Comparison of ENCODE assay signal across 8 cellular contexts in genomic region chr10:93496322-93497041, GRCh38. TPM values are rescaled to one million over a fixed set of nuclear protein-coding genes. Genes with fewer than 3 reads are reported as not detected.
DNase-seq lines count a peak whose midpoint lies in the region; ATAC-seq and TF ChIP-seq lines count a peak whose summit lies in the region.

Gene CEP55 (plus strand): TSS chr10:93496612. CDS start chr10:93500052, 3,440 bp downstream.

- H3K36me3 ChIP-seq in GM06990 (ENCODE audit: control insufficient read depth, insufficient read depth, low read length) (no peaks in the 10 kb centered on the region), SK-N-MC (ENCODE audit: insufficient read depth, low read length) (no peaks in the 10 kb centered on the region), thoracic aorta (no peaks in the 10 kb centered on the region)

- H3K9me3 ChIP-seq in SK-N-MC (ENCODE audit: low read depth, low read length) (no peaks in the 10 kb centered on the region), thoracic aorta (no peaks in the 10 kb centered on the region)

- intact Hi-C loops in activated naive CD4-positive, alpha-beta T cell treated with anti-CD3 and anti-CD28 coated beads for 36 hours (cut with micrococcal nuclease): loop anchor here (1.0 to 10.0 kb wide), 11 partner anchors 14 to 1204 kb away; partner anchors contain the start of genes CPEB3, EXOC6, FRA10AC1 and HELLS

- no peaks in the 10 kb centered on the region for H3K27me3 ChIP-seq in GM06990 (replicated peaks; ENCODE audit: control insufficient read depth, insufficient read depth, low read length)
- no peaks in the 10 kb centered on the region for H3K27me3 ChIP-seq in thoracic aorta (replicated peaks; ENCODE audit: insufficient read depth)

- H3K27me3 Mint-ChIP-seq in activated naive CD4-positive, alpha-beta T cell treated with anti-CD3 and anti-CD28 coated beads for 36 hours (ENCODE audit: low read depth): peaks cover 7% of the 10 kb centered on the region

- DNase-seq in GM06990 (ENCODE audit: extremely low read depth, insufficient read length) (peak; percentile 97), NCI-H1048 (lab: John Stamatoyannopoulos, UW) (peak; percentile 87), SK-N-MC (ENCODE audit: low read depth, low spot score) (no peak), globus pallidus (ENCODE audit: low spot score) (peak; percentile 86), omental fat pad (ENCODE audit: low spot score) (peak; percentile 86), thoracic aorta (ENCODE audit: low spot score) (peak; percentile 76)
- DNase-seq in activated naive CD4-positive, alpha-beta T cell treated with anti-CD3 and anti-CD28 coated beads for 36 hours: peak; percentile 96

- peak within 1 kb of the TSS; percentile 78 for H3K9ac ChIP-seq in SK-N-MC (ENCODE audit: insufficient read length)

- ATAC-seq in HG02571 (IDR thresholded peaks at IDR 0.05; ENCODE audit: unreplicated experiment) (peak; percentile 99), omental fat pad (ENCODE audit: low FRiP score) (peak; percentile 100), thoracic aorta (ENCODE audit: insufficient number of reproducible peaks, low FRiP score, low read depth) (peak; percentile 91)

- no peaks in the 10 kb centered on the region for H3K9me3 Mint-ChIP-seq in activated naive CD4-positive, alpha-beta T cell treated with anti-CD3 and anti-CD28 coated beads for 36 hours

- TF ChIP-seq CTCF in GM06990 (IDR thresholded peaks at IDR 0.05; ENCODE audit: insufficient read depth, low read length, poor library complexity, severe bottlenecking) (no peak), omental fat pad (IDR thresholded peaks at IDR 0.05) (no peak), thoracic aorta (IDR thresholded peaks at IDR 0.05) (no peak)

- peak within 1 kb of the TSS; percentile 90 for H3K4me3 Mint-ChIP-seq in activated naive CD4-positive, alpha-beta T cell treated with anti-CD3 and anti-CD28 coated beads for 36 hours

- H3K4me3 ChIP-seq in GM06990 (replicated peaks; ENCODE audit: low read depth, low read length) (peak within 1 kb of the TSS; percentile 83), SK-N-MC (peak within 1 kb of the TSS; percentile 79), thoracic aorta (peak within 1 kb of the TSS; percentile 95)

- peaks cover 18% of the 10 kb centered on the region for H3K4me1 Mint-ChIP-seq in activated naive CD4-positive, alpha-beta T cell treated with anti-CD3 and anti-CD28 coated beads for 36 hours (ENCODE audit: low read depth)

- peaks cover 21% of the 10 kb centered on the region for H3K36me3 Mint-ChIP-seq in activated naive CD4-positive, alpha-beta T cell treated with anti-CD3 and anti-CD28 coated beads for 36 hours (ENCODE audit: low read depth)

- peak within 1 kb of the TSS; percentile 63 for H3K27ac Mint-ChIP-seq in activated naive CD4-positive, alpha-beta T cell treated with anti-CD3 and anti-CD28 coated beads for 36 hours

- CTCF ChIA-PET in activated naive CD4-positive, alpha-beta T cell treated with anti-CD3 and anti-CD28 coated beads for 36 hours (lab: Charles Lee): interaction anchor here (0.6 to 3.3 kb wide), 6 partner anchors 13 to 365 kb away, joined by 4 to 24 read pairs (median 6); partner anchors contain the start of gene MYOF

- H3K4me1 ChIP-seq in thoracic aorta (ENCODE audit: control insufficient read depth in 1 of 2, low read depth in 2 of 2): peaks cover 0 to 6% of the 10 kb centered on the region in 2 donors

- H3K27ac ChIP-seq in SK-N-MC (0 out of 2 replicates have a peak within 1 kb of the TSS, but pooled peaks have one; percentile 19), thoracic aorta (peak within 1 kb of the TSS; percentile 61 to 62)

RNA-seq across cellular contexts. Expression of gene CEP55, which starts in this region (rescaled TPM):
- total RNA-seq in activated naive CD4-positive, alpha-beta T cell treated with anti-CD3 and anti-CD28 coated beads for 36 hours: 10 to 100 TPM; 64.4 to 68.2 TPM
- total RNA-seq in omental fat pad (1 to 10 TPM in 1 of 4 donors, under 1 TPM in 2, not detected in 1; 0.19 to 3.2 (median 0.32) TPM), thoracic aorta (1 to 10 TPM in 1 of 2 donors, not detected in 1; 5.1 TPM)

Comparison
In these comparisons a context has a peak if more than half of its experiments do, and no peak if none do; other contexts are left out.
1. RNA of gene CEP55 (total RNA-seq): 64.4 to 68.2 TPM in activated naive CD4-positive, alpha-beta T cell treated with anti-CD3 and anti-CD28 coated beads for 36 hours; 5.1 TPM in thoracic aorta and 0.19 to 3.2 TPM in omental fat pad; every median in the first group is over 10 times any median in the second.
2. Peak in every context shown above with its lines, with median percentiles within 50 percentile points of each other: H3K4me3 ChIP-seq and ATAC-seq.